Comparison of ENCODE assay signal across 31 cellular contexts in the genomic region with DNA sequence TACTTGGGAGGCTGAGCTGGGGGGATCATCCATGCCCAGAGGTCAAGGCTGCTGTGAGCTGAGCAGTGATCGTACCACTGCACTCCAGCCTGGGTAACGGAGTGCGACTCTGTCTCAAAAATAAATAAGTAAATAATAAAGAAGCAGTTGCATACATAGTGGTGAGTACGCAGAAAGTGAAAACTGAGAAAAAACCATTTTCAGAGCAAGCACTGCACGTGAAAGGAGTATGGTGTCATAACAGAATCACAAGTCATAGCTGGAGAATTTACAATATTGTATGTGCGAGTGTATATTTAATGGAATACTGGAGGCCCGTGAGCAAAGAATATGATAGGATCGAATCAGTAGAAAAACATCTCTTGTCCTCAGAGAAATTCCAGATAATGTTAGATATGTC.
"Had no signal": no experiment of that assay in that cellular context is flagged by ENCODE, and none has a peak within 500 bp of the region (broad histone marks: within the 10 kb centered on the region; RNA-seq: fewer than 3 reads in every experiment).

No MANE protein-coding gene starts in this region.

- DNase-seq: activated B cell treated with CpG ODN at 0.5 μM for 24 hours; activated CD4-positive, alpha-beta memory T cell treated with anti-CD3 and anti-CD28 coated beads for 36 hours; activated CD4-positive, alpha-beta T cell treated with anti-CD3 and anti-CD28 coated beads for 4 hours; activated CD4-positive, alpha-beta T cell treated with anti-CD3 and anti-CD28 coated beads, Interleukin-2, amount 10 ng/mL, durations not matched to agents 24 days and 14 days; activated CD4-positive, alpha-beta T cell treated with anti-CD3 and anti-CD28 coated beads, Interleukin-2, amount 50 U/mL, for 1 hour; activated CD4-positive, alpha-beta T cell treated with anti-CD3 and anti-CD28 coated beads, Interleukin-2, amount 50 U/mL, for 4 hours; activated CD4-positive, CD25-positive, alpha-beta regulatory T cell treated with anti-CD3 and anti-CD28 coated beads, Interleukin-2, amount 50 U/mL, for 72 hours; activated CD8-positive, alpha-beta memory T cell treated with anti-CD3 and anti-CD28 coated beads, Interleukin-2, amount 50 U/mL, for 4 hours; activated CD8-positive, alpha-beta T cell treated with anti-CD3 and anti-CD28 coated beads for 36 hours; activated effector memory CD4-positive, alpha-beta T cell treated with anti-CD3 and anti-CD28 coated beads, Interleukin-2, amount 50 U/mL, for 16 hours; activated gamma-delta T cell treated with Interleukin-2 at 50 U/mL for 16 hours; activated naive CD4-positive, alpha-beta T cell; activated naive CD4-positive, alpha-beta T cell treated with anti-CD3 and anti-CD28 coated beads for 36 hours; activated naive CD4-positive, alpha-beta T cell treated with anti-CD3 and anti-CD28 coated beads, Interleukin-2, amount 50 U/mL, for 16 hours; activated naive CD8-positive, alpha-beta T cell treated with anti-CD3 and anti-CD28 coated beads for 36 hours; activated T-cell treated with anti-CD3 and anti-CD28 coated beads for 4 hours; activated T-cell treated with anti-CD3 and anti-CD28 coated beads, Interleukin-2, amount 50 U/mL, for 1 hour; activated T-cell treated with anti-CD3 and anti-CD28 coated beads, Interleukin-2, amount 50 U/mL, for 4 hours; activated T-cell treated with anti-CD3 and anti-CD28 coated beads, Interleukin-2, amount 50 U/mL, for 72 hours; adrenal gland; amniotic stem cell; aorta; body of pancreas; brain microvascular endothelial cell; central memory CD4-positive, alpha-beta T cell; T-helper 2 cell; T-helper 9 cell; WERI-Rb-1 had no signal

- ATAC-seq: activated CD8-positive, alpha-beta T cell treated with anti-CD3 and anti-CD28 coated beads for 36 hours; activated naive CD4-positive, alpha-beta T cell treated with anti-CD3 and anti-CD28 coated beads, Interleukin-2, amount 50 U/mL, for 72 hours; activated T-cell treated with anti-CD3 and anti-CD28 coated beads, Interleukin-2, amount 50 U/mL, for 4 hours; activated T-cell treated with anti-CD3 and anti-CD28 coated beads, Interleukin-2, amount 50 U/mL, for 72 hours; activated T-helper 17 cell treated with anti-CD3 and anti-CD28 coated beads, Interleukin-2, amount 50 U/mL, for 72 hours; body of pancreas had no signal

- H3K27ac ChIP-seq: adrenal gland, body of pancreas, brain microvascular endothelial cell, breast epithelium, WERI-Rb-1 had no signal
